In the genomic region with DNA sequence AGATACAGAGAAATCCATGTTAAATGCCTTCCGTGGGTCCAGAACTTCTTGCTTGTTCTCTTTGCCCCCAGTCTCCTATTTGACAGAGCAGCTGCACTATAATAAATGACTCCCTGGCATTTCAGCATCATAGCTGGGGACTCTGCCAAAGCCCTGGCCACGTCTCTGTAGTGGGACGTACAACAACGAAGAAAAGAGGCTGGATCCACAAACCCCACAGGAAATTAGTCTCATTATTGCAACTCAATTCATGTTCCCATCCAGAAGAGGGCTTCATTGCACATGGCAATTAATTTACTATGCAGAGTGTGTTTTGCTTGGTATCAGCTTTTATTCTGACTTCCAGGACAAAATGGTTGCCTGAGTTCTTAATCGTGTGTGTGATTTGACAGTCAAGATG, we compare ENCODE assay signal across 13 cellular contexts.
DNase-seq lines count a peak whose midpoint lies in the region; ATAC-seq and TF ChIP-seq lines count a peak whose summit lies in the region.
"Had no signal": no experiment of that assay in that cellular context is flagged by ENCODE, and none has a peak within 500 bp of the region (broad histone marks: within the 10 kb centered on the region; RNA-seq: fewer than 3 reads in every experiment).

No MANE protein-coding gene starts in this region.

- DNase-seq in Right ventricle myocardium superior (peak; percentile 62), right atrium auricular region (ENCODE audit: low spot score) (no peak), astrocyte of the spinal cord (ENCODE audit: low read depth, low spot score) (peak; percentile 81), immature natural killer cell (peak in 2 of 3 donors; percentile 6 to 14), aorta (peak; percentile 80 to 83), thyroid gland (no peak), NCI-H2171 (lab: John Stamatoyannopoulos, UW) (no peak), NCI-H526 treated with DMSO at 0.1 percent for 48 hours (lab: John Stamatoyannopoulos, UW) (no peak)
- DNase-seq: activated CD4-positive, alpha-beta T cell treated with anti-CD3 and anti-CD28 coated beads, Interleukin-2, amount 10 ng/mL, durations not matched to agents 7 days and 5 days; activated naive CD4-positive, alpha-beta T cell treated with Interleukin-2 at 50 U/mL for 16 hours; C1 segment of cervical spinal cord; NCI-H2227 treated with DMSO at 0.1 percent for 48 hours had no signal

- no peaks in the 10 kb centered on the region for H3K9me3 Mint-ChIP-seq in immature natural killer cell
- H3K9me3 Mint-ChIP-seq: activated CD4-positive, alpha-beta T cell treated with anti-CD3 and anti-CD28 coated beads, Interleukin-2, amount 10 ng/mL, durations not matched to agents 7 days and 5 days had no signal

- peak overlapping the region in 2 of 5 donors; percentile 11 to 19 for H3K4me3 Mint-ChIP-seq in immature natural killer cell
- H3K4me3 Mint-ChIP-seq: activated CD4-positive, alpha-beta T cell treated with anti-CD3 and anti-CD28 coated beads, Interleukin-2, amount 10 ng/mL, durations not matched to agents 7 days and 5 days had no signal

- peaks cover 0 to 8% (median 7%) of the 10 kb centered on the region in 3 donors for H3K27me3 Mint-ChIP-seq in immature natural killer cell (ENCODE audit: low read depth in 3 of 3)

- ATAC-seq in Right ventricle myocardium superior (ENCODE audit: poor library complexity): peak; percentile 81
- ATAC-seq in aorta (ENCODE audit: low FRiP score): peak; percentile 74
- ATAC-seq: sciatic nerve had no signal

- H3K27ac Mint-ChIP-seq in immature natural killer cell: peak overlapping the region in 1 of 6 donors; percentile 46
- H3K27ac Mint-ChIP-seq: activated CD4-positive, alpha-beta T cell treated with anti-CD3 and anti-CD28 coated beads, Interleukin-2, amount 10 ng/mL, durations not matched to agents 7 days and 5 days had no signal

- H3K27me3 ChIP-seq in right atrium auricular region (no peaks in the 10 kb centered on the region), aorta (ENCODE audit: control insufficient read depth in 1 of 2, insufficient read depth in 2 of 2, low read length in 1 of 2) (no peaks in the 10 kb centered on the region), thyroid gland (no peaks in the 10 kb centered on the region)

- TF ChIP-seq POLR2A in thyroid gland (IDR thresholded peaks at IDR 0.05): no peak

- TF ChIP-seq CTCF in right atrium auricular region (IDR thresholded peaks at IDR 0.05) (peak in 1 of 2 donors; percentile 56), astrocyte of the spinal cord (IDR thresholded peaks at IDR 0.05; ENCODE audit: low read depth, low read length) (peak; percentile 40), thyroid gland (IDR thresholded peaks at IDR 0.05) (no peak)

- no peaks in the 10 kb centered on the region for H3K36me3 Mint-ChIP-seq in immature natural killer cell

- H3K9me3 ChIP-seq in right atrium auricular region (no peaks in the 10 kb centered on the region), aorta (ENCODE audit: control insufficient read depth, low read length) (no peaks in the 10 kb centered on the region), thyroid gland (no peaks in the 10 kb centered on the region)

- peaks cover 17 to 23% of the 10 kb centered on the region in 2 donors for H3K4me1 Mint-ChIP-seq in immature natural killer cell

- in situ Hi-C loops in astrocyte of the spinal cord (cut with HindIII; ENCODE audit: low sequenced_read_pairs): no loop called here

- H3K4me3 ChIP-seq in right atrium auricular region: no peak overlapping the region
- no peak overlapping the region for H3K4me3 ChIP-seq in astrocyte of the spinal cord (ENCODE audit: low read depth, low read length)
- no peak overlapping the region for H3K4me3 ChIP-seq in aorta (ENCODE audit: low read length in 2 of 2)
- no peak overlapping the region for H3K4me3 ChIP-seq in thyroid gland (replicated peaks in 1 of 3)

- 12 to 17% methylated on average over 5 of the region's 5 CpGs for WGBS in aorta, 2 donors
- WGBS in thyroid gland, 2 donors: 49 to 71% methylated on average over 5 of the region's 5 CpGs

- H3K27ac ChIP-seq in right atrium auricular region (peak overlapping the region in 1 of 2 donors; percentile 1), aorta (ENCODE audit: low read depth in 1 of 2, low read length in 2 of 2) (no peak overlapping the region), thyroid gland (no peak overlapping the region)

- intact Hi-C loops in Right ventricle myocardium superior (cut with DNase I) (no loop called here), aorta (cut with DNase I) (no loop called here), thyroid gland (cut with DNase I) (no loop called here)

- H3K4me1 ChIP-seq in right atrium auricular region (peaks cover 0 to 22% of the 10 kb centered on the region in 2 donors), aorta (ENCODE audit: control insufficient read depth in 1 of 2, insufficient read depth in 2 of 2, low read length in 2 of 2) (peaks cover 2% of the 10 kb centered on the region in 2 donors), thyroid gland (no peaks in the 10 kb centered on the region)

- no peaks in the 10 kb centered on the region for H3K36me3 ChIP-seq in right atrium auricular region
- no peaks in the 10 kb centered on the region for H3K36me3 ChIP-seq in aorta (ENCODE audit: control insufficient read depth in 1 of 2, insufficient read depth in 2 of 2, low read length in 1 of 2)
- no peaks in the 10 kb centered on the region for H3K36me3 ChIP-seq in thyroid gland

Comparison
In these comparisons a context has a peak if more than half of its experiments do, and no peak if none do; other contexts are left out.
1. DNase-seq: peak in Right ventricle myocardium superior (single experiment), astrocyte of the spinal cord (single experiment), immature natural killer cell (2 of 3) and aorta (2 of 2); none in right atrium auricular region (single experiment), thyroid gland (0 of 2), NCI-H2171 (single experiment) and NCI-H526 treated with DMSO at 0.1 percent for 48 hours (single experiment).